8 cellular contexts compared by ENCODE assay signal in genomic region chr19:47296036-47296435, GRCh38. TPM values are rescaled to one million over a fixed set of nuclear protein-coding genes. Genes with fewer than 3 reads are reported as not detected.
DNase-seq lines count a peak whose midpoint lies in the region; ATAC-seq and TF ChIP-seq lines count a peak whose summit lies in the region.

No MANE protein-coding gene starts in this region.

- H3K4me1 Mint-ChIP-seq in activated naive CD8-positive, alpha-beta T cell treated with anti-CD3 and anti-CD28 coated beads, Interleukin-2, amount 10 ng/mL, durations not matched to agents 7 days and 5 days: peaks cover 13% of the 10 kb centered on the region

- no peaks in the 10 kb centered on the region for H3K27me3 ChIP-seq in cardiac muscle cell

- peak; percentile 89 for ATAC-seq in activated naive CD8-positive, alpha-beta T cell treated with anti-CD3 and anti-CD28 coated beads, Interleukin-2, amount 10 ng/mL, durations not matched to agents 7 days and 5 days (ENCODE audit: low read depth)
- no peak for ATAC-seq in GM19467 (IDR thresholded peaks at IDR 0.05; ENCODE audit: unreplicated experiment)
- no peak for ATAC-seq in GM18861 (IDR thresholded peaks at IDR 0.05; ENCODE audit: unreplicated experiment)

- peaks cover 2% of the 10 kb centered on the region for H3K36me3 Mint-ChIP-seq in activated naive CD8-positive, alpha-beta T cell treated with anti-CD3 and anti-CD28 coated beads, Interleukin-2, amount 10 ng/mL, durations not matched to agents 7 days and 5 days

- POLR2A ChIA-PET in activated naive CD8-positive, alpha-beta T cell treated with anti-CD3 and anti-CD28 coated beads, Interleukin-2, amount 10 ng/mL, durations not matched to agents 7 days and 5 days (lab: Charles Lee): interaction anchor here (0.7 kb wide), 1 partner anchor 119 kb away, joined by 3 read pairs; no protein-coding TSS in a partner anchor

- no peak overlapping the region for H3K4me3 Mint-ChIP-seq in activated naive CD8-positive, alpha-beta T cell treated with anti-CD3 and anti-CD28 coated beads, Interleukin-2, amount 10 ng/mL, durations not matched to agents 7 days and 5 days

- H3K9me3 Mint-ChIP-seq in activated naive CD8-positive, alpha-beta T cell treated with anti-CD3 and anti-CD28 coated beads, Interleukin-2, amount 10 ng/mL, durations not matched to agents 7 days and 5 days: no peaks in the 10 kb centered on the region

- DNase-seq in NCI-H1436 treated with DMSO at 0.1 percent for 48 hours (lab: John Stamatoyannopoulos, UW): peak; percentile 30
- DNase-seq in SW480 (ENCODE audit: low spot score): peak; percentile 89
- DNase-seq in activated naive CD8-positive, alpha-beta T cell treated with anti-CD3 and anti-CD28 coated beads, Interleukin-2, amount 10 ng/mL, durations not matched to agents 7 days and 5 days: peak; percentile 61
- peak; percentile 86 to 95 for DNase-seq in cardiac muscle cell (ENCODE audit: low read depth in 1 of 2, low spot score in 1 of 2)
- DNase-seq in pulmonary artery endothelial cell (ENCODE audit: low read depth, low spot score): peak; percentile 33

- TF ChIP-seq CTCF in GM12875 (IDR thresholded peaks at IDR 0.05; ENCODE audit: borderline replicate concordance, insufficient read depth, low read depth, low read length): peak; percentile 61; the same call in 1 of the 2 replicates
- TF ChIP-seq CTCF in cardiac muscle cell (IDR thresholded peaks at IDR 0.05; ENCODE audit: low read depth, low read length): peak; percentile 62

- no peaks in the 10 kb centered on the region for H3K9me3 ChIP-seq in cardiac muscle cell (ENCODE audit: low read depth)

- H3K27ac ChIP-seq in cardiac muscle cell: no peak overlapping the region

- no peaks in the 10 kb centered on the region for H3K27me3 Mint-ChIP-seq in activated naive CD8-positive, alpha-beta T cell treated with anti-CD3 and anti-CD28 coated beads, Interleukin-2, amount 10 ng/mL, durations not matched to agents 7 days and 5 days

- H3K36me3 ChIP-seq in cardiac muscle cell: no peaks in the 10 kb centered on the region

- H3K4me3 ChIP-seq in GM12875 (ENCODE audit: low read depth, low read length): no peak overlapping the region
- no peak overlapping the region for H3K4me3 ChIP-seq in cardiac muscle cell

- no peaks in the 10 kb centered on the region for H3K4me1 ChIP-seq in cardiac muscle cell (ENCODE audit: low read depth)

- H3K27ac Mint-ChIP-seq in activated naive CD8-positive, alpha-beta T cell treated with anti-CD3 and anti-CD28 coated beads, Interleukin-2, amount 10 ng/mL, durations not matched to agents 7 days and 5 days: no peak overlapping the region

RNA-seq across cellular contexts. Expression of gene C5AR1, which starts 13.6 kb away (rescaled TPM):
- total RNA-seq in activated naive CD8-positive, alpha-beta T cell treated with anti-CD3 and anti-CD28 coated beads, Interleukin-2, amount 10 ng/mL, durations not matched to agents 7 days and 5 days: 1 to 10 TPM; 4.0 to 4.6 TPM
- total RNA-seq in cardiac muscle cell (not detected in 2 replicates), pulmonary artery endothelial cell (not detected in 2 replicates)
- polyA plus RNA-seq in cardiac muscle cell: not detected in 2 replicates

RNA-seq across cellular contexts. Expression of gene INAFM1, which starts 21.4 kb away (rescaled TPM):
- total RNA-seq in activated naive CD8-positive, alpha-beta T cell treated with anti-CD3 and anti-CD28 coated beads, Interleukin-2, amount 10 ng/mL, durations not matched to agents 7 days and 5 days: 10 to 100 TPM; 14.2 to 15.4 TPM
- total RNA-seq in cardiac muscle cell (1.5 and 4.8 TPM in 2 replicates), pulmonary artery endothelial cell (0.73 and 1.3 TPM in 2 replicates)
- polyA plus RNA-seq in cardiac muscle cell: 2.8 and 5.8 TPM in 2 replicates

RNA-seq across cellular contexts. Expression of gene C5AR2, which starts 35.9 kb away (rescaled TPM):
- under 1 TPM; 0.72 to 0.85 TPM for total RNA-seq in activated naive CD8-positive, alpha-beta T cell treated with anti-CD3 and anti-CD28 coated beads, Interleukin-2, amount 10 ng/mL, durations not matched to agents 7 days and 5 days
- total RNA-seq in cardiac muscle cell: 0.18 TPM in 1 of 2 replicates, not detected in the other
- not detected in 2 replicates for polyA plus RNA-seq in cardiac muscle cell
- 0.07 TPM in 1 of 2 replicates, not detected in the other for total RNA-seq in pulmonary artery endothelial cell

RNA-seq across cellular contexts. Expression of gene CCDC9, which starts 39.7 kb away (rescaled TPM):
- 10 to 100 TPM; 37.8 to 39.6 TPM for total RNA-seq in activated naive CD8-positive, alpha-beta T cell treated with anti-CD3 and anti-CD28 coated beads, Interleukin-2, amount 10 ng/mL, durations not matched to agents 7 days and 5 days
- total RNA-seq in cardiac muscle cell (13.8 and 22.5 TPM in 2 replicates), pulmonary artery endothelial cell (4.0 and 6.9 TPM in 2 replicates)
- 16.3 and 21.9 TPM in 2 replicates for polyA plus RNA-seq in cardiac muscle cell

RNA-seq across cellular contexts. Expression of gene DHX34, which starts 53.1 kb away (rescaled TPM):
- 10 to 100 TPM; 13.3 to 15.3 TPM for total RNA-seq in activated naive CD8-positive, alpha-beta T cell treated with anti-CD3 and anti-CD28 coated beads, Interleukin-2, amount 10 ng/mL, durations not matched to agents 7 days and 5 days
- total RNA-seq in cardiac muscle cell (29.1 and 33.7 TPM in 2 replicates), pulmonary artery endothelial cell (7.1 and 12.7 TPM in 2 replicates)
- polyA plus RNA-seq in cardiac muscle cell: 16.1 and 18.2 TPM in 2 replicates

Comparison
In these comparisons a context has a peak if more than half of its experiments do, and no peak if none do; other contexts are left out.
1. DNase-seq: peak in every context shown above with its lines; median percentile 90 in cardiac muscle cell; 89 in SW480; 61 in activated naive CD8-positive, alpha-beta T cell treated with anti-CD3 and anti-CD28 coated beads, Interleukin-2, amount 10 ng/mL, durations not matched to agents 7 days and 5 days; 33 in pulmonary artery endothelial cell; 30 in NCI-H1436 treated with DMSO at 0.1 percent for 48 hours.